10 cellular contexts compared by ENCODE assay signal in genomic region chr14:94115068-94115591, GRCh38. TPM values are rescaled to one million over a fixed set of nuclear protein-coding genes. Genes with fewer than 3 reads are reported as not detected.
A peak's percentile ranks its signal among the peaks of the same experiment; 100 is the strongest.
DNase-seq lines count a peak whose midpoint lies in the region; ATAC-seq and TF ChIP-seq lines count a peak whose summit lies in the region.
"Had no signal": no experiment of that assay in that cellular context is flagged by ENCODE, and none has a peak within 500 bp of the region (broad histone marks: within the 10 kb centered on the region; RNA-seq: fewer than 3 reads in every experiment).

No MANE protein-coding gene starts in this region.

- peaks cover 0 to 9% (median 0%) of the 10 kb centered on the region in 3 donors for H3K9me3 ChIP-seq in gastrocnemius medialis

- no peak for TF ChIP-seq CTCF in gastrocnemius medialis (IDR thresholded peaks at IDR 0.05 in 4 of 5, conservative IDR thresholded peaks at IDR 0.05 in 1 of 5)

- H3K4me3 ChIP-seq in gastrocnemius medialis, result peak overlapping the region in 2 of 4 donors; percentile 8 to 13

- no peaks in the 10 kb centered on the region for H3K4me1 ChIP-seq in gastrocnemius medialis

- H3K27me3 ChIP-seq in gastrocnemius medialis, result peaks cover 0 to 3% (median 0%) of the 10 kb centered on the region in 3 donors

- DNase-seq in NCI-H524 (lab: John Stamatoyannopoulos, UW) (peak; percentile 88 to 97), erythroblast (lab: John Stamatoyannopoulos, UW) (peak; percentile 33 to 68), gastrocnemius medialis (no peak)
- DNase-seq in activated CD4-positive, alpha-beta T cell treated with anti-CD3 and anti-CD28 coated beads, Interleukin-2, amount 50 U/mL, for 48 hours, result no peak
- no peak for DNase-seq in activated CD4-positive, CD25-positive, alpha-beta regulatory T cell treated with anti-CD3 and anti-CD28 coated beads, Interleukin-2, amount 50 U/mL, for 72 hours
- DNase-seq in activated naive CD4-positive, alpha-beta T cell treated with Interleukin-2 at 50 U/mL for 16 hours, result no peak
- DNase-seq: hippocampal formation, KG1, NCI-H774, posterior cingulate gyrus had no signal

- TF ChIP-seq POLR2A in erythroblast (IDR thresholded peaks at IDR 0.05; ENCODE audit: low read length) (no peak), gastrocnemius medialis (IDR thresholded peaks at IDR 0.05) (peak in 1 of 2 donors; percentile 10)

- no peaks in the 10 kb centered on the region for H3K36me3 ChIP-seq in gastrocnemius medialis

- H3K27ac ChIP-seq in gastrocnemius medialis, result peak overlapping the region; percentile 56 to 85 (median 80)

- peak; percentile 50 to 59 for ATAC-seq in gastrocnemius medialis

- intact Hi-C loops in gastrocnemius medialis (cut with DNase I; ENCODE audit: low total_unique reads), result no loop called here

- in situ Hi-C loops in gastrocnemius medialis (cut with MboI; ENCODE audit: low sequenced_read_pairs in 4 of 4), result no loop called here

RNA-seq across cellular contexts. Expression of gene IFI27, which starts 4.6 kb away (rescaled TPM):
- 100 to 1,000 TPM in 3 of 4 donors, 10 to 100 TPM in 1; 65.6 to 179 (median 123) TPM for total RNA-seq in gastrocnemius medialis

RNA-seq across cellular contexts. Expression of gene IFI27L2, which starts 14.3 kb away (rescaled TPM):
- total RNA-seq in gastrocnemius medialis, result 1 to 10 TPM; 1.1 to 9.1 (median 3.3) TPM

RNA-seq across cellular contexts. Expression of gene IFI27L1, which starts 34.0 kb away (rescaled TPM):
- 10 to 100 TPM in 1 of 4 donors, 1 to 10 TPM in 3; 7.1 to 10.3 (median 8.3) TPM for total RNA-seq in gastrocnemius medialis

RNA-seq across cellular contexts. Expression of gene DDX24, which starts 34.1 kb away (rescaled TPM):
- total RNA-seq in gastrocnemius medialis, result 100 to 1,000 TPM; 106 to 200 (median 128) TPM

RNA-seq across cellular contexts. Expression of gene PPP4R4, which starts 59.0 kb away (rescaled TPM):
- under 1 TPM in 1 of 4 donors, not detected in 3; 0.13 TPM for total RNA-seq in gastrocnemius medialis

Comparison
In these comparisons a context has a peak if more than half of its experiments do, and no peak if none do; other contexts are left out.
1. DNase-seq: peak in NCI-H524 (2 of 2) and erythroblast (2 of 2); none in gastrocnemius medialis (0 of 2), activated CD4-positive, alpha-beta T cell treated with anti-CD3 and anti-CD28 coated beads, Interleukin-2, amount 50 U/mL, for 48 hours (0 of 2), activated CD4-positive, CD25-positive, alpha-beta regulatory T cell treated with anti-CD3 and anti-CD28 coated beads, Interleukin-2, amount 50 U/mL, for 72 hours (single experiment) and activated naive CD4-positive, alpha-beta T cell treated with Interleukin-2 at 50 U/mL for 16 hours (single experiment).